16 cellular contexts compared by ENCODE assay signal in genomic region chr22:20153945-20154344, GRCh38. TPM values are rescaled to one million over a fixed set of nuclear protein-coding genes. Genes with fewer than 3 reads are reported as not detected.
DNase-seq lines count a peak whose midpoint lies in the region; ATAC-seq, FAIRE-seq and TF ChIP-seq lines count a peak whose summit lies in the region.
"Had no signal": no experiment of that assay in that cellular context is flagged by ENCODE, and none has a peak within 500 bp of the region (broad histone marks: within the 10 kb centered on the region; RNA-seq: fewer than 3 reads in every experiment).

No MANE protein-coding gene starts in this region.

- H2BK20ac ChIP-seq in IMR-90 (ENCODE audit: low read depth, low read length) = no peak overlapping the region

- 40% methylated on average over 5 of the region's 16 CpGs; no CpG with 5 or more reads in 1 of the 2 experiments for WGBS in IMR-90 (ENCODE audit: extremely low coverage in 2 of 2, insufficient read length in 1 of 2), 2 experiments

- H3K4me2 ChIP-seq in IMR-90 (ENCODE audit: low read depth, low read length) = peak overlapping the region; percentile 5; the same call in 1 of the 2 replicates
- no peak overlapping the region for H3K4me2 ChIP-seq in endothelial cell of umbilical vein (ENCODE audit: insufficient read depth, low read length)
- H3K4me2 ChIP-seq: A549 had no signal

- TF ChIP-seq CTCF in IMR-90 (conservative IDR thresholded peaks at IDR 0.05; ENCODE audit: low read depth, low read length) (no peak), endothelial cell of umbilical vein (IDR thresholded peaks at IDR 0.05; ENCODE audit: extremely low read depth in 1 of 2, insufficient read depth in 1 of 2, low read depth in 1 of 2, low read length in 2 of 2) (no peak)

- H3K9me3 ChIP-seq in IMR-90 (ENCODE audit: control insufficient read depth, insufficient read depth, low read length) = no peaks in the 10 kb centered on the region
- H3K9me3 ChIP-seq in endothelial cell of umbilical vein (replicated peaks; ENCODE audit: control insufficient read depth, insufficient read depth, low read length) = no peaks in the 10 kb centered on the region
- H3K9me3 ChIP-seq: A549 had no signal

- H4K5ac ChIP-seq in IMR-90 (ENCODE audit: low read depth, low read length) = no peak overlapping the region

- H3K4me3 ChIP-seq in IMR-90 (ENCODE audit: insufficient read depth, low read depth, low read length) (no peak overlapping the region), endothelial cell of umbilical vein (replicated peaks in 1 of 3; ENCODE audit: insufficient read depth in 1 of 3, low read depth in 1 of 3, low read length in 3 of 3) (no peak overlapping the region)
- H3K4me3 ChIP-seq: A549 had no signal

- peak overlapping the region; percentile 27; the same call in 1 of the 2 replicates for H2AK5ac ChIP-seq in IMR-90 (ENCODE audit: low read depth, low read length)

- H3K18ac ChIP-seq in IMR-90 (ENCODE audit: low read depth, low read length) = no peak overlapping the region

- dilution Hi-C loops in IMR-90 (cut with HindIII; ENCODE audit: low sequenced_read_pairs, unreplicated experiment) (no loop called here), endothelial cell of umbilical vein (cut with MboI; ENCODE audit: extremely low pct_ligation_motif_present, low sequenced_read_pairs) (no loop called here)

- no peak overlapping the region for H4K91ac ChIP-seq in IMR-90 (ENCODE audit: insufficient read depth, low read depth, low read length)

- H4K20me1 ChIP-seq in IMR-90 (ENCODE audit: insufficient read depth, low read length) = peaks cover 11% of the 10 kb centered on the region; the same call in 1 of the 2 replicates
- H4K20me1 ChIP-seq in endothelial cell of umbilical vein (replicated peaks; ENCODE audit: control insufficient read depth, extremely low read depth, insufficient read depth, low read length) = no peaks in the 10 kb centered on the region

- H3K56ac ChIP-seq in IMR-90 (ENCODE audit: extremely low read depth, insufficient read depth, low read length) = no peak overlapping the region

- peak overlapping the region in 1 of 2 experiments; percentile 21; a peak in 1 of 4 replicates for H4K8ac ChIP-seq in IMR-90 (ENCODE audit: low read depth in 2 of 2, low read length in 2 of 2)

- no peak for TF ChIP-seq POLR2A in IMR-90 (IDR thresholded peaks at IDR 0.05; ENCODE audit: low read depth, low read length)
- TF ChIP-seq POLR2A in endothelial cell of umbilical vein (IDR thresholded peaks at IDR 0.05; ENCODE audit: low read depth, low read length) = no peak

- DNase-seq in AG08396 (ENCODE audit: low spot score) (peak; percentile 49), IMR-90 (peak; percentile 20), endothelial cell of umbilical vein (ENCODE audit: low read depth, low spot score) (no peak), superior temporal gyrus (ENCODE audit: extremely low spot score) (no peak), SIG-M5 treated with dmso at 0.1 percent for 504 hours (lab: John Stamatoyannopoulos, UW; ENCODE audit: unreplicated experiment) (no peak)
- DNase-seq in stimulated activated CD8-positive, alpha-beta memory T cell treated with anti-CD3 and anti-CD28 coated beads, Interleukin-4, amount 100 ng/mL, for 48 hours = no peak
- DNase-seq: activated naive CD4-positive, alpha-beta T cell; anterior cingulate cortex; CD4-positive, alpha-beta memory T cell; Kasumi-1; nucleus accumbens; right cardiac atrium had no signal

- peak overlapping the region; percentile 50 for H3K14ac ChIP-seq in IMR-90 (replicated peaks; ENCODE audit: low read depth, low read length)

- ATAC-seq in IMR-90 (ENCODE audit: low read depth) = peak; percentile 27; the same call in 1 of the 2 replicates
- ATAC-seq: A549, left lobe of liver, right cardiac atrium had no signal

- H3K36me3 ChIP-seq in IMR-90 (ENCODE audit: control insufficient read depth, insufficient read depth, low read length) = no peaks in the 10 kb centered on the region
- no peaks in the 10 kb centered on the region for H3K36me3 ChIP-seq in endothelial cell of umbilical vein (ENCODE audit: control insufficient read depth in 2 of 2, extremely low read depth in 1 of 2, insufficient read depth in 2 of 2, low read length in 2 of 2)

- H3K27ac ChIP-seq in IMR-90 (ENCODE audit: insufficient read depth, low read length) (no peak overlapping the region), endothelial cell of umbilical vein (ENCODE audit: insufficient read depth, low read depth, low read length) (no peak overlapping the region)
- H3K27ac ChIP-seq: A549 had no signal

- H3K27me3 ChIP-seq in IMR-90 (ENCODE audit: control insufficient read depth, insufficient read depth, low read length) (peaks cover 4% of the 10 kb centered on the region; the same call in 1 of the 2 replicates), endothelial cell of umbilical vein (ENCODE audit: control insufficient read depth in 2 of 2, insufficient read depth in 2 of 2, low read length in 2 of 2) (no peaks in the 10 kb centered on the region)

- no peaks in the 10 kb centered on the region for H3K9me1 ChIP-seq in IMR-90 (ENCODE audit: insufficient read depth, low read length)
- no peaks in the 10 kb centered on the region for H3K9me1 ChIP-seq in endothelial cell of umbilical vein (replicated peaks; ENCODE audit: control insufficient read depth, extremely low read depth, insufficient read depth, low read length)

- no peaks in the 10 kb centered on the region for H3K79me2 ChIP-seq in endothelial cell of umbilical vein (ENCODE audit: control insufficient read depth, insufficient read depth, low read length)

- H3K4me1 ChIP-seq in IMR-90 (ENCODE audit: control insufficient read depth, insufficient read depth, low read length) = peaks cover 8% of the 10 kb centered on the region
- H3K4me1 ChIP-seq in endothelial cell of umbilical vein (ENCODE audit: control insufficient read depth, extremely low read depth, insufficient read depth, low read length) = peaks cover 5% of the 10 kb centered on the region
- H3K4me1 ChIP-seq: A549 had no signal

- peak overlapping the region; percentile 25 for H3K4ac ChIP-seq in IMR-90 (ENCODE audit: low read depth, low read length)

- POLR2A ChIA-PET in IMR-90 (lab: Charles Lee; ENCODE audit: unreplicated experiment) (no interaction called here), endothelial cell of umbilical vein (lab: Charles Lee) (no interaction called here)

- intact Hi-C loops in IMR-90 (cut with micrococcal nuclease) = no loop called here
- intact Hi-C loops in endothelial cell of umbilical vein (cut with micrococcal nuclease) = no loop called here

- H2AFZ ChIP-seq in IMR-90 (replicated peaks; ENCODE audit: low read length, poor library complexity) (peak overlapping the region; percentile 67), endothelial cell of umbilical vein (ENCODE audit: low read depth, low read length) (no peak overlapping the region)

- peak overlapping the region; percentile 61 for H2AK9ac ChIP-seq in IMR-90 (replicated peaks; ENCODE audit: low read depth, low read length, poor library complexity)

- no peak overlapping the region for H3K23ac ChIP-seq in IMR-90 (ENCODE audit: low read depth, low read length)

- no peak overlapping the region for H2BK15ac ChIP-seq in IMR-90 (ENCODE audit: low read depth, low read length)

- in situ Hi-C loops in IMR-90 (cut with MboI; ENCODE audit: low sequenced_read_pairs) = loop anchor here (10.0 kb wide), 1 partner anchor 301 kb away; no protein-coding TSS in a partner anchor

- peak; percentile 38 for FAIRE-seq in endothelial cell of umbilical vein (lab: Jason Lieb, UNC)
- FAIRE-seq: A549, GM18507 had no signal

- CTCF ChIA-PET in IMR-90 (lab: Yijun Ruan, JAX) = no interaction called here
- CTCF ChIA-PET in endothelial cell of umbilical vein (lab: Charles Lee) = no interaction called here

- BruUV-seq in IMR-90 (replicated peaks; lab: Mats Ljungman, UMichigan) (no TSS peak), endothelial cell of umbilical vein (replicated peaks; lab: Mats Ljungman, UMichigan) (no TSS peak)

- H3K9ac ChIP-seq in IMR-90 (ENCODE audit: low read depth, low read length) (no peak overlapping the region; the same call in 1 of the 2 replicates), endothelial cell of umbilical vein (replicated peaks; ENCODE audit: extremely low read depth, insufficient read depth, low read length) (no peak overlapping the region)

- no peak overlapping the region for H2BK120ac ChIP-seq in IMR-90 (ENCODE audit: low read depth, low read length)

- TF ChIP-seq RAD21 in IMR-90 (IDR thresholded peaks at IDR 0.05; ENCODE audit: low read length) = no peak

- no peak overlapping the region for H2BK5ac ChIP-seq in IMR-90 (ENCODE audit: low read depth, low read length, poor library complexity, severe bottlenecking)

- no peaks in the 10 kb centered on the region for H3K79me1 ChIP-seq in IMR-90 (ENCODE audit: low read depth in 1 of 2, low read length in 2 of 2)

RNA-seq across cellular contexts. Expression of gene CCDC188, which starts 3.1 kb away (rescaled TPM):
- total RNA-seq in IMR-90 (2012; rRNA removed) (not detected in 2 replicates), endothelial cell of umbilical vein (9.4 and 11.6 TPM in 2 replicates)
- polyA plus RNA-seq in IMR-90 (2012; rRNA removed) (0.10 and 0.32 TPM in 2 replicates), endothelial cell of umbilical vein (9.8 and 10.5 TPM in 2 replicates)
- 0.09 TPM in 1 of 2 replicates, not detected in the other for polyA plus RNA-seq in IMR-90 (2012; cell fraction: cytosol; rRNA removed)
- 1.7 and 4.3 TPM in 2 replicates for polyA plus RNA-seq in IMR-90 (2012; cell fraction: nucleus; rRNA removed; ENCODE audit: low replicate concordance)
- polyA plus RNA-seq in endothelial cell of umbilical vein (2011; cell fraction: cytosol; rRNA removed) = 2.9 and 5.7 TPM in 2 replicates
- 36.3 and 42.6 TPM in 2 replicates for polyA plus RNA-seq in endothelial cell of umbilical vein (2011; cell fraction: nucleus; rRNA removed)
- polyA plus RNA-seq in endothelial cell of umbilical vein (2012) = 5.0 and 8.4 TPM in 2 replicates
- 2.0 and 6.2 TPM in 2 replicates for polyA minus RNA-seq in endothelial cell of umbilical vein
- polyA minus RNA-seq in endothelial cell of umbilical vein (2011; cell fraction: cytosol; rRNA and poly(A)+ RNA removed) = not detected
- polyA minus RNA-seq in endothelial cell of umbilical vein (2011; cell fraction: nucleus; rRNA and poly(A)+ RNA removed) = 3.1 and 4.8 TPM in 2 replicates
- total RNA-seq: CD4-positive, alpha-beta memory T cell; H4; left lobe of liver had no signal
- polyA plus RNA-seq: A549; CD4-positive, alpha-beta memory T cell had no signal

RNA-seq across cellular contexts. Expression of gene ZDHHC8, which starts 22.3 kb away (rescaled TPM):
- total RNA-seq in IMR-90 (2012; rRNA removed) = 2.5 and 4.4 TPM in 2 replicates
- polyA plus RNA-seq in IMR-90 (2012; rRNA removed) = 72.6 and 75.6 TPM in 2 replicates
- 49.9 and 121 TPM in 2 replicates for polyA plus RNA-seq in IMR-90 (2012; cell fraction: cytosol; rRNA removed)
- polyA plus RNA-seq in IMR-90 (2012; cell fraction: nucleus; rRNA removed; ENCODE audit: low replicate concordance) = 275 and 805 TPM in 2 replicates
- 128 and 131 TPM in 2 replicates for total RNA-seq in endothelial cell of umbilical vein
- 49.8 and 69.9 TPM in 2 replicates for polyA plus RNA-seq in endothelial cell of umbilical vein
- 28.2 and 45.1 TPM in 2 replicates for polyA plus RNA-seq in endothelial cell of umbilical vein (2011; cell fraction: cytosol; rRNA removed)
- polyA plus RNA-seq in endothelial cell of umbilical vein (2011; cell fraction: nucleus; rRNA removed) = 319 and 381 TPM in 2 replicates
- 56.8 and 68.2 TPM in 2 replicates for polyA plus RNA-seq in endothelial cell of umbilical vein (2012)
- polyA minus RNA-seq in endothelial cell of umbilical vein = 44.7 and 45.4 TPM in 2 replicates
- polyA minus RNA-seq in endothelial cell of umbilical vein (2011; cell fraction: cytosol; rRNA and poly(A)+ RNA removed) = 9.1 TPM
- polyA minus RNA-seq in endothelial cell of umbilical vein (2011; cell fraction: nucleus; rRNA and poly(A)+ RNA removed) = 46.8 and 55.0 TPM in 2 replicates

RNA-seq across cellular contexts. Expression of gene TRMT2A, which starts 36.9 kb away (rescaled TPM):
- total RNA-seq in IMR-90 (2012; rRNA removed) (12.8 and 22.0 TPM in 2 replicates), endothelial cell of umbilical vein (50.5 and 51.2 TPM in 2 replicates)
- polyA plus RNA-seq in IMR-90 (2012; rRNA removed) (39.1 and 46.4 TPM in 2 replicates), endothelial cell of umbilical vein (61.9 and 73.2 TPM in 2 replicates)
- 17.4 and 20.9 TPM in 2 replicates for polyA plus RNA-seq in IMR-90 (2012; cell fraction: cytosol; rRNA removed)
- polyA plus RNA-seq in IMR-90 (2012; cell fraction: nucleus; rRNA removed; ENCODE audit: low replicate concordance) = 229 and 533 TPM in 2 replicates
- 22.6 and 30.9 TPM in 2 replicates for polyA plus RNA-seq in endothelial cell of umbilical vein (2011; cell fraction: cytosol; rRNA removed)
- 236 and 254 TPM in 2 replicates for polyA plus RNA-seq in endothelial cell of umbilical vein (2011; cell fraction: nucleus; rRNA removed)
- polyA plus RNA-seq in endothelial cell of umbilical vein (2012) = 26.5 and 28.9 TPM in 2 replicates
- 39.2 and 46.6 TPM in 2 replicates for polyA minus RNA-seq in endothelial cell of umbilical vein
- 42.8 TPM for polyA minus RNA-seq in endothelial cell of umbilical vein (2011; cell fraction: cytosol; rRNA and poly(A)+ RNA removed)
- 43.1 and 69.8 TPM in 2 replicates for polyA minus RNA-seq in endothelial cell of umbilical vein (2011; cell fraction: nucleus; rRNA and poly(A)+ RNA removed)

RNA-seq across cellular contexts. Expression of gene RANBP1, which starts 38.0 kb away (rescaled TPM):
- total RNA-seq in IMR-90 (2012; rRNA removed) (173 and 271 TPM in 2 replicates), endothelial cell of umbilical vein (237 and 247 TPM in 2 replicates)
- polyA plus RNA-seq in IMR-90 (2012; rRNA removed) (376 and 419 TPM in 2 replicates), endothelial cell of umbilical vein (144 and 228 TPM in 2 replicates)
- 171 and 509 TPM in 2 replicates for polyA plus RNA-seq in IMR-90 (2012; cell fraction: cytosol; rRNA removed)
- polyA plus RNA-seq in IMR-90 (2012; cell fraction: nucleus; rRNA removed; ENCODE audit: low replicate concordance) = 88.9 and 183 TPM in 2 replicates
- 367 and 491 TPM in 2 replicates for polyA plus RNA-seq in endothelial cell of umbilical vein (2011; cell fraction: cytosol; rRNA removed)
- 232 and 275 TPM in 2 replicates for polyA plus RNA-seq in endothelial cell of umbilical vein (2011; cell fraction: nucleus; rRNA removed)
- 152 and 208 TPM in 2 replicates for polyA plus RNA-seq in endothelial cell of umbilical vein (2012)
- 161 and 163 TPM in 2 replicates for polyA minus RNA-seq in endothelial cell of umbilical vein
- 170 TPM for polyA minus RNA-seq in endothelial cell of umbilical vein (2011; cell fraction: cytosol; rRNA and poly(A)+ RNA removed)
- 36.4 and 38.4 TPM in 2 replicates for polyA minus RNA-seq in endothelial cell of umbilical vein (2011; cell fraction: nucleus; rRNA and poly(A)+ RNA removed)

Comparison
In these comparisons a context has a peak if more than half of its experiments do, and no peak if none do; other contexts are left out.
1. DNase-seq: peak in AG08396 (single experiment) and IMR-90 (single experiment); none in endothelial cell of umbilical vein (single experiment), superior temporal gyrus (single experiment), SIG-M5 treated with dmso at 0.1 percent for 504 hours (single experiment) and stimulated activated CD8-positive, alpha-beta memory T cell treated with anti-CD3 and anti-CD28 coated beads, Interleukin-4, amount 100 ng/mL, for 48 hours (single experiment).
2. RNA of gene ZDHHC8, which starts 22.3 kb away (total RNA-seq): 128 to 131 TPM in endothelial cell of umbilical vein; 2.5 to 4.4 TPM in IMR-90; every median in the first group is over 10 times any median in the second.